ENCODE assay signal across 1 cellular context in the genomic region with DNA sequence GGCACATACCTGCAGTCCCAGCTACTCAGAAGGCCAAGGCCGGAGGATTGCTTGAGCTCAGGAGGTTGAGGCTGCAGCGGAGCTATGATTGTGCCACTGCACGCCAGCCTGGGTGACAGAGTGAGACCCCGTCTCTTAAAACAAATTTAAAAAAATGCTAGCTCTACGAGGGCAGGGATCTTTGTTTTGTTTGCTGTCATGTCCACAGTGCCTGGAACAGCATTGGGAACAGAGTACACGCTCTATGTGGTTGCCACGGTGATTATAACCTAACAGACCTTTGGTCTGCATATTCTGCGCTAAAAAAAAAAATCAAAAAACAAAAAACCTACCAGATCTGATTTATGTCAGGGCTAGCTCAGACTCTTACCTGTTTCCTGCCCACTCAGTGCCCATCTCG.
TF ChIP-seq lines count a peak whose summit lies in the region.

No MANE protein-coding gene starts in this region.

TF ChIP-seq in H1, 55 proteins besides CTCF, POLR2A, EP300 and RAD21:
- TF ChIP-seq POU5F1 (IDR thresholded peaks at IDR 0.05; ENCODE audit: low read depth, low read length) (no peak), TAF7 (optimal IDR thresholded peaks at IDR 0.05; ENCODE audit: borderline replicate concordance, low read depth, low read length) (no peak), CBX8 (IDR thresholded peaks at IDR 0.05; ENCODE audit: borderline replicate concordance, low read depth, low read length) (no peak), KDM1A (IDR thresholded peaks at IDR 0.05; ENCODE audit: borderline replicate concordance, low read length) (0 out of 2 replicates have a peak, but pooled peaks have one; percentile 50)
